24 cellular contexts compared by ENCODE assay signal in the genomic region with DNA sequence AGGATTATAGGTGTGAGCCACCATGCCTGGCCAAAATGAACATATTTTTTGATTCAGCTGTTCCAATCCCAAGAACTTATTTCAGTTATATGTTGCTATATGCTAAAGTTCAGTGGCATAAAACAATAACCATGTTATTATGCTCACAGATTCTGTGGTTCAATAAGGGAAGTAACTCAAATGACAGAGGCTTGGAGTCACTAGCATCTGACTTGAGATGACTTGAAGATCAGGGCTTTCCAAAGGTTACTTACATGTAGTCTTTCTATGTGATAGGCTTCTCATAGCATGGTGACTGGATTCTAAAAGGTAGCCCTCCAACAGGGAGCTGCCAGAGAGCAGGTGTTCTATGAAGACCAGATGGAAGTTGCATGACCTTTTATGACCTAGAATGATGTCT.
"Had no signal": no experiment of that assay in that cellular context is flagged by ENCODE, and none has a peak within 500 bp of the region (broad histone marks: within the 10 kb centered on the region; RNA-seq: fewer than 3 reads in every experiment).

No MANE protein-coding gene starts in this region.

- ATAC-seq: left cardiac atrium; left ventricle myocardium superior; psoas muscle; right lobe of liver; stimulated activated effector memory CD8-positive, alpha-beta T cell treated with anti-CD3 and anti-CD28 coated beads, Interleukin-12 subunit alpha, Interleukin-12 subunit beta, amount 100 ng/mL, for 72 hours had no signal

- H3K4me1 Mint-ChIP-seq: nephron progenitor cell; stimulated activated effector memory CD8-positive, alpha-beta T cell treated with anti-CD3 and anti-CD28 coated beads, Interleukin-12 subunit alpha, Interleukin-12 subunit beta, amount 100 ng/mL, for 72 hours had no signal

- H3K4me3 Mint-ChIP-seq: naive B cell; nephron progenitor cell; stimulated activated effector memory CD8-positive, alpha-beta T cell treated with anti-CD3 and anti-CD28 coated beads, Interleukin-12 subunit alpha, Interleukin-12 subunit beta, amount 100 ng/mL, for 72 hours; stimulated activated naive CD8-positive, alpha-beta T cell treated with anti-CD3 and anti-CD28 coated beads, Interleukin-15, Interleukin-2, amounts not matched to agents 100 ng/mL and 50 ng/mL, for 24 hours had no signal

- H3K9me3 ChIP-seq: psoas muscle, right lobe of liver, tibial artery, upper lobe of left lung, uterus had no signal

- DNase-seq: dermis blood vessel endothelial cell; erythroblast; foreskin melanocyte; head of caudate nucleus; kidney; left cardiac atrium; left ventricle myocardium superior; mesenchymal stem cell; midbrain; naive B cell; nephron progenitor cell; psoas muscle; retina; right lobe of liver; stimulated activated CD4-positive, alpha-beta T cell treated with anti-CD3 and anti-CD28 coated beads, Interleukin-4, amount 100 ng/mL, for 1 hour; stimulated activated CD8-positive, alpha-beta memory T cell treated with anti-CD3 and anti-CD28 coated beads, Interleukin-4, amount 100 ng/mL, for 48 hours; tibial artery; upper lobe of left lung; uterus had no signal

- H3K36me3 ChIP-seq: uterus had no signal

- H3K4me1 ChIP-seq: parathyroid adenoma, psoas muscle, right lobe of liver, tibial artery, upper lobe of left lung, uterus had no signal

- H3K27me3 Mint-ChIP-seq: naive B cell; stimulated activated naive CD8-positive, alpha-beta T cell treated with anti-CD3 and anti-CD28 coated beads, Interleukin-15, Interleukin-2, amounts not matched to agents 100 ng/mL and 50 ng/mL, for 24 hours had no signal

- H3K27me3 ChIP-seq: hepatocyte, right lobe of liver, tibial artery, upper lobe of left lung, uterus had no signal

- H3K27ac ChIP-seq: hepatocyte, parathyroid adenoma, psoas muscle, right lobe of liver, tibial artery, upper lobe of left lung, uterus had no signal

- H3K27ac Mint-ChIP-seq: nephron progenitor cell; stimulated activated effector memory CD8-positive, alpha-beta T cell treated with anti-CD3 and anti-CD28 coated beads, Interleukin-12 subunit alpha, Interleukin-12 subunit beta, amount 100 ng/mL, for 72 hours; stimulated activated naive CD8-positive, alpha-beta T cell treated with anti-CD3 and anti-CD28 coated beads, Interleukin-15, Interleukin-2, amounts not matched to agents 100 ng/mL and 50 ng/mL, for 24 hours had no signal

- H3K9me3 Mint-ChIP-seq: naive B cell; nephron progenitor cell; stimulated activated effector memory CD8-positive, alpha-beta T cell treated with anti-CD3 and anti-CD28 coated beads, Interleukin-12 subunit alpha, Interleukin-12 subunit beta, amount 100 ng/mL, for 72 hours; stimulated activated naive CD8-positive, alpha-beta T cell treated with anti-CD3 and anti-CD28 coated beads, Interleukin-15, Interleukin-2, amounts not matched to agents 100 ng/mL and 50 ng/mL, for 24 hours had no signal

- H3K4me3 ChIP-seq: hepatocyte, lung, psoas muscle, right lobe of liver, tibial artery, upper lobe of left lung, uterus had no signal
